ENCODE assay signal across 1 cellular context in the genomic region with DNA sequence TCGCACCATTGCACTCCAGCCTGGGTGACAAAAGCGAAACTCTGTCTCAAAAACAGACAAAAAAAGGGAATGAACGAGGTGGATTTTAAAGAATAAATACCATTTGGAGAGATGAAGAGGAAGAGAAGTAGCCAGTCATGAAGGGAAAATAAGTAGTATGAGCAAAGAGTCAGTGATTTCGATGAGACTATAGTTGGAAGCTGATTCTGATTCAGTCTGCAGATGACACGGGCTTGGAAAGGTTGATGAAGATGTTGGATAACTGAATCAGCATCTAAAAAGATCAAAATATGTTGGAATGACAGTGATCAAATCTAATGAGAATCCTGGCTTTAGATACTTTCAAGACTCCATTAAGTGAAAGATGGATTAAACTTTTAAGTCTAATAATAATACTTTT.
TF ChIP-seq lines count a peak whose summit lies in the region.

No MANE protein-coding gene starts in this region.

TF ChIP-seq in GM23338, 12 proteins besides CTCF, POLR2A, EP300 and RAD21 (continued from another document):
- TF ChIP-seq ZNF462 (CRISPR knock-in tag; IDR thresholded peaks at IDR 0.05) (no peak), POLR2AphosphoS5 (IDR thresholded peaks at IDR 0.05; ENCODE audit: low read depth) (no peak), EZH2 (IDR thresholded peaks at IDR 0.05; ENCODE audit: low read depth, unreplicated experiment) (no peak), ZNF331 (CRISPR knock-in tag; IDR thresholded peaks at IDR 0.05; ENCODE audit: low read depth) (no peak)
